In genomic region chr14:75487155-75487671, GRCh38 we compare ENCODE assay signal across 10 cellular contexts. TPM values are rescaled to one million over a fixed set of nuclear protein-coding genes. Genes with fewer than 3 reads are reported as not detected.
DNase-seq lines count a peak whose midpoint lies in the region; ATAC-seq, FAIRE-seq and TF ChIP-seq lines count a peak whose summit lies in the region.
"Had no signal": no experiment of that assay in that cellular context is flagged by ENCODE, and none has a peak within 500 bp of the region (broad histone marks: within the 10 kb centered on the region; RNA-seq: fewer than 3 reads in every experiment).

No MANE protein-coding gene starts in this region.

- peak overlapping the region; percentile 34 for H3K27ac Mint-ChIP-seq in activated naive CD8-positive, alpha-beta T cell treated with anti-CD3 and anti-CD28 coated beads for 36 hours

- H3K36me3 ChIP-seq in DND-41 (ENCODE audit: insufficient read depth, low read length) (no peaks in the 10 kb centered on the region), Peyer's patch (no peaks in the 10 kb centered on the region)

- no peak overlapping the region for H3K4me3 ChIP-seq in DND-41 (ENCODE audit: low read depth in 1 of 2, low read length in 2 of 2)
- no peak overlapping the region for H3K4me3 ChIP-seq in Peyer's patch

- no peak overlapping the region for H3K9ac ChIP-seq in DND-41 (ENCODE audit: low read depth, low read length)

- no peaks in the 10 kb centered on the region for H4K20me1 ChIP-seq in DND-41 (ENCODE audit: insufficient read depth, low read length)

- H3K27me3 ChIP-seq in DND-41 (ENCODE audit: insufficient read depth, low read length, poor library complexity), result no peaks in the 10 kb centered on the region
- H3K27me3 ChIP-seq in Peyer's patch, result no peaks in the 10 kb centered on the region

- DNase-seq in DND-41, result peak; percentile 29
- DNase-seq in activated naive CD8-positive, alpha-beta T cell treated with anti-CD3 and anti-CD28 coated beads for 36 hours, result peak; percentile 19
- DNase-seq in Peyer's patch, result no peak
- DNase-seq in frontal cortex (ENCODE audit: low spot score in 2 of 2), result no peak
- DNase-seq in NCI-H146 (lab: John Stamatoyannopoulos, UW), result no peak
- DNase-seq: NCI-H1694 had no signal

- H3K9me3 ChIP-seq in DND-41 (ENCODE audit: insufficient read depth, low read length, severe bottlenecking), result no peaks in the 10 kb centered on the region
- no peaks in the 10 kb centered on the region for H3K9me3 ChIP-seq in Peyer's patch

- H3K4me2 ChIP-seq in DND-41 (ENCODE audit: insufficient read depth, low read length), result no peak overlapping the region

- no peak overlapping the region for H3K4me3 Mint-ChIP-seq in activated naive CD8-positive, alpha-beta T cell treated with anti-CD3 and anti-CD28 coated beads for 36 hours

- no peaks in the 10 kb centered on the region for H3K79me2 ChIP-seq in DND-41 (ENCODE audit: insufficient read depth, low read length)

- H3K27ac ChIP-seq in DND-41 (ENCODE audit: low read length), result no peak overlapping the region
- no peak overlapping the region for H3K27ac ChIP-seq in Peyer's patch

- H3K27me3 Mint-ChIP-seq in activated naive CD8-positive, alpha-beta T cell treated with anti-CD3 and anti-CD28 coated beads for 36 hours, result peaks cover 14% of the 10 kb centered on the region

- H3K36me3 Mint-ChIP-seq in activated naive CD8-positive, alpha-beta T cell treated with anti-CD3 and anti-CD28 coated beads for 36 hours, result no peaks in the 10 kb centered on the region

- no peak for TF ChIP-seq CTCF in DND-41 (IDR thresholded peaks at IDR 0.05; ENCODE audit: borderline replicate concordance, extremely low read depth, low read length, poor library complexity, severe bottlenecking)
- TF ChIP-seq CTCF in Peyer's patch (IDR thresholded peaks at IDR 0.05), result no peak

- no peak overlapping the region for H2AFZ ChIP-seq in DND-41 (ENCODE audit: low read depth, low read length)

- peaks cover 2% of the 10 kb centered on the region; the same call in 1 of the 2 replicates for H3K4me1 ChIP-seq in DND-41 (ENCODE audit: insufficient read depth, low read length)
- no peaks in the 10 kb centered on the region for H3K4me1 ChIP-seq in Peyer's patch

- no peaks in the 10 kb centered on the region for H3K9me3 Mint-ChIP-seq in activated naive CD8-positive, alpha-beta T cell treated with anti-CD3 and anti-CD28 coated beads for 36 hours

- no peak for TF ChIP-seq POLR2A in Peyer's patch (IDR thresholded peaks at IDR 0.05)

- no peak for FAIRE-seq in frontal cortex (lab: Jason Lieb, UNC)

- peaks cover 19% of the 10 kb centered on the region for H3K4me1 Mint-ChIP-seq in activated naive CD8-positive, alpha-beta T cell treated with anti-CD3 and anti-CD28 coated beads for 36 hours

- peak; percentile 78 for ATAC-seq in DND-41 (ENCODE audit: insufficient read depth, low read depth)
- ATAC-seq in GM19397 (IDR thresholded peaks at IDR 0.05; ENCODE audit: unreplicated experiment), result peak; percentile 69
- ATAC-seq in HG03378 (IDR thresholded peaks at IDR 0.05; ENCODE audit: unreplicated experiment), result peak; percentile 67
- no peak for ATAC-seq in HG03045 (IDR thresholded peaks at IDR 0.05; ENCODE audit: unreplicated experiment)

RNA-seq across cellular contexts. Expression of gene BATF, which starts 35.1 kb away (rescaled TPM):
- 10 to 100 TPM; 46.2 to 47.9 TPM for total RNA-seq in activated naive CD8-positive, alpha-beta T cell treated with anti-CD3 and anti-CD28 coated beads for 36 hours
- 10 to 100 TPM in 1 of 4 donors, 1 to 10 TPM in 2, not detected in 1; 3.1 to 28.1 (median 5.9) TPM for total RNA-seq in Peyer's patch
- total RNA-seq in frontal cortex, result 0.82 TPM
- total RNA-seq: fibroblast of villous mesenchyme had no signal

RNA-seq across cellular contexts. Expression of gene JDP2, which starts 59.4 kb away (rescaled TPM):
- 1 to 10 TPM; 2.1 TPM for total RNA-seq in activated naive CD8-positive, alpha-beta T cell treated with anti-CD3 and anti-CD28 coated beads for 36 hours
- total RNA-seq in Peyer's patch, result 100 to 1,000 TPM in 1 of 4 donors, 10 to 100 TPM in 3; 56.7 to 111 (median 67.2) TPM
- total RNA-seq in frontal cortex, result 5.3 TPM

Comparison
In these comparisons a context has a peak if more than half of its experiments do, and no peak if none do; other contexts are left out.
1. DNase-seq: peak in DND-41 (single experiment) and activated naive CD8-positive, alpha-beta T cell treated with anti-CD3 and anti-CD28 coated beads for 36 hours (single experiment); none in Peyer's patch (0 of 3), frontal cortex (0 of 2) and NCI-H146 (single experiment).